8 cellular contexts compared by ENCODE assay signal in genomic region chr1:212455406-212456165, GRCh38. TPM values are rescaled to one million over a fixed set of nuclear protein-coding genes. Genes with fewer than 3 reads are reported as not detected.
DNase-seq lines count a peak whose midpoint lies in the region; ATAC-seq, FAIRE-seq and TF ChIP-seq lines count a peak whose summit lies in the region.

No MANE protein-coding gene starts in this region.

- H3K36me3 Mint-ChIP-seq in activated T-cell treated with anti-CD3 and anti-CD28 coated beads, Interleukin-2, amount 50 U/mL, for 72 hours (ENCODE audit: insufficient read depth in 2 of 2) = no peaks in the 10 kb centered on the region
- H3K36me3 Mint-ChIP-seq in neural progenitor cell = no peaks in the 10 kb centered on the region

- in situ Hi-C loops in KBM-7 (cut with MboI; ENCODE audit: low pct_unique_long_range_greater_than_20kb, low sequenced_read_pairs) = loop anchor here (25.0 kb wide), 2 partner anchors 393 to 532 kb away; no protein-coding TSS in a partner anchor

- H3K9me3 Mint-ChIP-seq in activated T-cell treated with anti-CD3 and anti-CD28 coated beads, Interleukin-2, amount 50 U/mL, for 72 hours = no peaks in the 10 kb centered on the region
- peaks cover 2% of the 10 kb centered on the region for H3K9me3 Mint-ChIP-seq in neural progenitor cell

- H3K9ac ChIP-seq in neural progenitor cell = no peak overlapping the region

- H3K36me3 ChIP-seq in neural progenitor cell (no peaks in the 10 kb centered on the region), stomach (no peaks in the 10 kb centered on the region)

- H3K27me3 ChIP-seq in neural progenitor cell (no peaks in the 10 kb centered on the region), stomach (no peaks in the 10 kb centered on the region)

- no peak overlapping the region for H3K27ac Mint-ChIP-seq in activated T-cell treated with anti-CD3 and anti-CD28 coated beads, Interleukin-2, amount 50 U/mL, for 72 hours
- H3K27ac Mint-ChIP-seq in neural progenitor cell = no peak overlapping the region

- no peak overlapping the region for H3K4me3 ChIP-seq in fibroblast of the aortic adventitia (ENCODE audit: low read depth, low read length)
- no peak overlapping the region for H3K4me3 ChIP-seq in neural progenitor cell
- no peak overlapping the region for H3K4me3 ChIP-seq in stomach

- H3K4me3 Mint-ChIP-seq in activated T-cell treated with anti-CD3 and anti-CD28 coated beads, Interleukin-2, amount 50 U/mL, for 72 hours = no peak overlapping the region
- H3K4me3 Mint-ChIP-seq in neural progenitor cell = no peak overlapping the region

- TF ChIP-seq CTCF in fibroblast of the aortic adventitia (IDR thresholded peaks at IDR 0.05; ENCODE audit: insufficient read depth, low read length) (peak; percentile 97), neural progenitor cell (IDR thresholded peaks at IDR 0.05) (peak; percentile 97), stomach (IDR thresholded peaks at IDR 0.05) (peak in 6 of 7 experiments; percentile 76 to 100 (median 96))

- H3K4me1 Mint-ChIP-seq in activated T-cell treated with anti-CD3 and anti-CD28 coated beads, Interleukin-2, amount 50 U/mL, for 72 hours (ENCODE audit: low read depth) = peaks cover 12% of the 10 kb centered on the region
- peaks cover 41% of the 10 kb centered on the region for H3K4me1 Mint-ChIP-seq in neural progenitor cell

- H3K4me1 ChIP-seq in neural progenitor cell (peaks cover 6% of the 10 kb centered on the region), stomach (peaks cover 8 to 25% (median 15%) of the 10 kb centered on the region in 4 donors)

- H4K20me1 ChIP-seq in neural progenitor cell (ENCODE audit: low read depth) = no peaks in the 10 kb centered on the region

- H3K27me3 Mint-ChIP-seq in activated T-cell treated with anti-CD3 and anti-CD28 coated beads, Interleukin-2, amount 50 U/mL, for 72 hours (ENCODE audit: low read depth) = no peaks in the 10 kb centered on the region
- H3K27me3 Mint-ChIP-seq in neural progenitor cell (ENCODE audit: insufficient read depth, low read depth) = peaks cover 8% of the 10 kb centered on the region

- intact Hi-C loops in stomach (cut with DNase I; ENCODE audit: low total_unique reads) = loop anchor here (5.0 to 10.0 kb wide), 3 partner anchors 88 to 771 kb away; no protein-coding TSS in a partner anchor

- peak overlapping the region; percentile 75 for H2AFZ ChIP-seq in neural progenitor cell (replicated peaks)

- WGBS in stomach, 5 donors = 41 to 53% (median 45%) methylated on average over 5 to 6 of the region's 6 CpGs

- no peak overlapping the region for H3K4me2 ChIP-seq in neural progenitor cell

- H3F3A ChIP-seq in neural progenitor cell (ENCODE audit: low read depth) = peaks cover 3% of the 10 kb centered on the region

- TF ChIP-seq EP300 in stomach (IDR thresholded peaks at IDR 0.05) = no peak

- peak; percentile 71 for ATAC-seq in GM18909 (IDR thresholded peaks at IDR 0.05; ENCODE audit: poor library complexity, unreplicated experiment)
- ATAC-seq in activated T-cell treated with anti-CD3 and anti-CD28 coated beads, Interleukin-2, amount 50 U/mL, for 72 hours (replicated peaks in 1 of 2) = peak; percentile 72 to 73

- no peaks in the 10 kb centered on the region for H3K9me3 ChIP-seq in neural progenitor cell (ENCODE audit: low read depth)
- H3K9me3 ChIP-seq in stomach = peaks cover 0 to 8% (median 0%) of the 10 kb centered on the region in 4 donors

- H3K79me2 ChIP-seq in neural progenitor cell (ENCODE audit: low read depth) = no peaks in the 10 kb centered on the region

- no peak for TF ChIP-seq POLR2A in stomach (IDR thresholded peaks at IDR 0.05)

- DNase-seq in AG08395 (ENCODE audit: low spot score) = peak; percentile 88
- DNase-seq in KBM-7 = peak; percentile 85
- DNase-seq in RCC 7860 (ENCODE audit: low spot score) = peak; percentile 46
- DNase-seq in activated T-cell treated with anti-CD3 and anti-CD28 coated beads, Interleukin-2, amount 50 U/mL, for 72 hours = peak; percentile 80 to 88
- DNase-seq in fibroblast of the aortic adventitia (ENCODE audit: low read depth) = peak; percentile 91
- peak; percentile 83 for DNase-seq in neural progenitor cell (ENCODE audit: low spot score)
- DNase-seq in stomach = peak; percentile 89

- no peak for FAIRE-seq in RCC 7860 (lab: Jason Lieb, UNC)

- H3K27ac ChIP-seq in neural progenitor cell (no peak overlapping the region), stomach (peak overlapping the region in 3 of 5 donors; percentile 38 to 55 (median 48))

RNA-seq across cellular contexts. Expression of gene NENF, which starts 22.9 kb away (rescaled TPM):
- total RNA-seq in activated T-cell treated with anti-CD3 and anti-CD28 coated beads, Interleukin-2, amount 50 U/mL, for 72 hours = 10 to 100 TPM; 36.9 to 40.7 TPM
- 38.4 and 43.3 TPM in 2 replicates for total RNA-seq in fibroblast of the aortic adventitia (ENCODE audit: low replicate concordance)
- 6.8 and 8.2 TPM in 2 replicates for total RNA-seq in neural progenitor cell (ENCODE audit: low replicate concordance)
- 10 to 100 TPM in 4 of 5 donors, 1 to 10 TPM in 1; 6.4 to 40.6 (median 35.1) TPM for total RNA-seq in stomach
- 10 to 100 TPM; 71.1 to 96.5 (median 95.1) TPM for polyA plus RNA-seq in stomach

RNA-seq across cellular contexts. Expression of gene PACC1, which starts 40.9 kb away (rescaled TPM):
- 10 to 100 TPM; 10.2 to 11.7 TPM for total RNA-seq in activated T-cell treated with anti-CD3 and anti-CD28 coated beads, Interleukin-2, amount 50 U/mL, for 72 hours
- 2.7 and 5.1 TPM in 2 replicates for total RNA-seq in fibroblast of the aortic adventitia (ENCODE audit: low replicate concordance)
- total RNA-seq in neural progenitor cell (ENCODE audit: low replicate concordance) = 16.5 and 21.1 TPM in 2 replicates
- 1 to 10 TPM in 4 of 5 donors, under 1 TPM in 1; 0.58 to 6.4 (median 3.8) TPM for total RNA-seq in stomach
- polyA plus RNA-seq in stomach = 1 to 10 TPM in 2 of 3 donors, under 1 TPM in 1; 0.76 to 2.2 (median 1.9) TPM
